ENCODE assay signal across 23 cellular contexts in genomic region chr18:71902482-71902881, GRCh38.
"Had no signal": no experiment of that assay in that cellular context is flagged by ENCODE, and none has a peak within 500 bp of the region (broad histone marks: within the 10 kb centered on the region; RNA-seq: fewer than 3 reads in every experiment).

No MANE protein-coding gene starts in this region.

- H3K9ac ChIP-seq: neural progenitor cell had no signal

- H3K27ac ChIP-seq: neural progenitor cell, right lobe of liver, thoracic aorta, upper lobe of left lung, vagina had no signal

- H2AFZ ChIP-seq: neural progenitor cell had no signal

- H3K36me3 ChIP-seq: neural progenitor cell, right lobe of liver, thoracic aorta, upper lobe of left lung, vagina had no signal

- H3K4me1 ChIP-seq: neural progenitor cell, vagina had no signal

- H3K4me3 ChIP-seq: neural progenitor cell, right lobe of liver, thoracic aorta, upper lobe of left lung, vagina had no signal

- H3K4me2 ChIP-seq: neural progenitor cell had no signal

- H3K9me3 ChIP-seq: right lobe of liver, thoracic aorta, upper lobe of left lung, vagina had no signal

- DNase-seq: activated B cell treated with CpG ODN at 0.5 μM for 24 hours; activated CD8-positive, alpha-beta memory T cell treated with anti-CD3 and anti-CD28 coated beads, Interleukin-2, amount 10 ng/mL, durations not matched to agents 7 days and 5 days; activated CD8-positive, alpha-beta T cell treated with anti-CD3 and anti-CD28 coated beads, Interleukin-2, amount 10 ng/mL, durations not matched to agents 7 days and 5 days; activated naive CD8-positive, alpha-beta T cell treated with anti-CD3 and anti-CD28 coated beads, Interleukin-2, amount 50 U/mL, for 24 hours; activated T-cell treated with anti-CD3 and anti-CD28 coated beads, Interleukin-2, amount 50 U/mL, for 48 hours; amygdala; caudate nucleus; endodermal cell; foreskin fibroblast; head of caudate nucleus; hippocampal formation; left cardiac atrium; mammary epithelial cell; midbrain; naive thymus-derived CD8-positive, alpha-beta T cell; occipital lobe; right lobe of liver; small intestine; stimulated activated CD4-positive, alpha-beta T cell treated with anti-CD3 and anti-CD28 coated beads, Interleukin-4, amount 100 ng/mL, for 24 hours; upper lobe of left lung had no signal

- H3K27me3 ChIP-seq: neural progenitor cell, right lobe of liver, upper lobe of left lung, vagina had no signal
